In the genomic region with DNA sequence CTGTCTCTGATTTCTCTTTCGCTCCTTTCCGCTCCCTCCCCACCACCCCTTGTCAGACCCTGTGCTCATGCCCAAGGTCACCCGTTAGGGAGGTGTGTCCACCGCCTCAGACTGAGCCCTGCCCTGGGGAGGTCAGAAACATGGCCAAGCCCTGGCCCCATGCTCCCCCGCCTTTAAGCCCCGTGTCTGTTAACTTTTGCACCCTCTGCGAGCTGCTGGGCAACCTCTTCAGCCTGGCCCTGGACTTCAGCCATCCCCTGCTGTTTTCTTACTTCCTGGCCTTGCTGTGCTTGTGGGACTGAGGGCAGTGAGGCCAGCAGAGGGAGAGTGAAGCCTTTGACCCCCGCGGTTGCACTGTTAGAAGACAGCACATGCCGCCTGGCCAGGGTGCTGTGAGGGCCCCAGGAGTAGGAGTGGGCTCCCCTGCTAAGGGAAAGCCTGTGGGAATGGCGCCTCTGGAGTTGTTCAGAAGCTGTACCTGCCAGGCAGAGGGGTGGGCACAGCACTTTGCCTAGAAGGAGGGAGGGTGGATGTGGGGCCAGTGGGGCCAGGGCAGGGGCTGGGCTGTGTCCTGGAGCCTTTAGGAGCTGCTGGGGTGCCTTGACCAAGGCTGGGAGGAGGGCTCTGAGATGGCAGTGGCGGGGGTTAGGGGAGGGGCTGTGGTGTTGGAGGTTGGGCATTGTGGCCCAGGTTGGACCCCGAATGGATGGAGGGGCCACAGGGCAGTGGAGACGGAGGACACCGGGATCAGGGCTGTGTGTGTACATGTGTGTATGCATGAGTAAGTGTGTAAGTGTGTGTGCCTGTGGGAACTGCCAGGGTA, we compare ENCODE assay signal across 1 cellular context.
TF ChIP-seq lines count a peak whose summit lies in the region.

No MANE protein-coding gene starts in this region.

TF ChIP-seq in HepG2, 621 proteins besides CTCF, POLR2A, EP300 and RAD21 (continued from another document and continues in another):
- TF ChIP-seq ELF4 (CRISPR knock-in tag; IDR thresholded peaks at IDR 0.05; ENCODE audit: borderline replicate concordance) = no peak
- peak; percentile 57; the same call in 1 of the 2 replicates for TF ChIP-seq DNMT1 (CRISPR knock-in tag; IDR thresholded peaks at IDR 0.05)
- TF ChIP-seq, protein P1, sequence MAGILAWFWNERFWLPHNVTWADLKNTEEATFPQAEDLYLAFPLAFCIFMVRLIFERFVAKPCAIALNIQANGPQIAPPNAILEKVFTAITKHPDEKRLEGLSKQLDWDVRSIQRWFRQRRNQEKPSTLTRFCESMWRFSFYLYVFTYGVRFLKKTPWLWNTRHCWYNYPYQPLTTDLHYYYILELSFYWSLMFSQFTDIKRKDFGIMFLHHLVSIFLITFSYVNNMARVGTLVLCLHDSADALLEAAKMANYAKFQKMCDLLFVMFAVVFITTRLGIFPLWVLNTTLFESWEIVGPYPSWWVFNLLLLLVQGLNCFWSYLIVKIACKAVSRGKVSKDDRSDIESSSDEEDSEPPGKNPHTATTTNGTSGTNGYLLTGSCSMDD (CRISPR knock-in tag; IDR thresholded peaks at IDR 0.05) = no peak
- TF ChIP-seq KIAA2018 (CRISPR knock-in tag; IDR thresholded peaks at IDR 0.05; ENCODE audit: borderline replicate concordance) = no peak
- peak; percentile 90; the same call in 1 of the 2 replicates for TF ChIP-seq CBFB (CRISPR knock-in tag; IDR thresholded peaks at IDR 0.05)
- TF ChIP-seq EEA1 (CRISPR knock-in tag; IDR thresholded peaks at IDR 0.05; ENCODE audit: borderline replicate concordance) = peak; percentile 74; the same call in 1 of the 2 replicates
- TF ChIP-seq, protein P2, sequence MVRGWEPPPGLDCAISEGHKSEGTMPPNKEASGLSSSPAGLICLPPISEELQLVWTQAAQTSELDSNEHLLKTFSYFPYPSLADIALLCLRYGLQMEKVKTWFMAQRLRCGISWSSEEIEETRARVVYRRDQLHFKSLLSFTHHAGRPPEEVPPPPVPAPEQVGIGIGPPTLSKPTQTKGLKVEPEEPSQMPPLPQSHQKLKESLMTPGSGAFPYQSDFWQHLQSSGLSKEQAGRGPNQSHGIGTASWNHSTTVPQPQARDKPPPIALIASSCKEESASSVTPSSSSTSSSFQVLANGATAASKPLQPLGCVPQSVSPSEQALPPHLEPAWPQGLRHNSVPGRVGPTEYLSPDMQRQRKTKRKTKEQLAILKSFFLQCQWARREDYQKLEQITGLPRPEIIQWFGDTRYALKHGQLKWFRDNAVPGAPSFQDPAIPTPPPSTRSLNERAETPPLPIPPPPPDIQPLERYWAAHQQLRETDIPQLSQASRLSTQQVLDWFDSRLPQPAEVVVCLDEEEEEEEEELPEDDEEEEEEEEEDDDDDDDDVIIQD (CRISPR knock-in tag; IDR thresholded peaks at IDR 0.05; ENCODE audit: low read depth) = 0 out of 2 replicates have a peak, but pooled peaks have one; percentile 80
- TF ChIP-seq NFIC (IDR thresholded peaks at IDR 0.05; ENCODE audit: low read length) = no peak
- TF ChIP-seq FOXP1 (IDR thresholded peaks at IDR 0.05) = no peak
- TF ChIP-seq FOXP1 (CRISPR knock-in tag; IDR thresholded peaks at IDR 0.05) = peak; percentile 83
- TF ChIP-seq ETV5 (CRISPR knock-in tag; IDR thresholded peaks at IDR 0.05; ENCODE audit: borderline replicate concordance) = peak; percentile 91
- no peak for TF ChIP-seq ZUFSP (CRISPR knock-in tag; IDR thresholded peaks at IDR 0.05; ENCODE audit: borderline replicate concordance)
- peak; percentile 86 for TF ChIP-seq SRY (CRISPR knock-in tag; IDR thresholded peaks at IDR 0.05)
- TF ChIP-seq KDM6A (CRISPR knock-in tag; IDR thresholded peaks at IDR 0.05; ENCODE audit: low read depth) = peak; percentile 93
- TF ChIP-seq ZNF652 (CRISPR knock-in tag; IDR thresholded peaks at IDR 0.05; ENCODE audit: borderline replicate concordance, low read depth) = no peak
- peak; percentile 92 for TF ChIP-seq ELF3 (CRISPR knock-in tag; IDR thresholded peaks at IDR 0.05)
- no peak for TF ChIP-seq SALL2 (CRISPR knock-in tag; IDR thresholded peaks at IDR 0.05)
- TF ChIP-seq, protein P3, sequence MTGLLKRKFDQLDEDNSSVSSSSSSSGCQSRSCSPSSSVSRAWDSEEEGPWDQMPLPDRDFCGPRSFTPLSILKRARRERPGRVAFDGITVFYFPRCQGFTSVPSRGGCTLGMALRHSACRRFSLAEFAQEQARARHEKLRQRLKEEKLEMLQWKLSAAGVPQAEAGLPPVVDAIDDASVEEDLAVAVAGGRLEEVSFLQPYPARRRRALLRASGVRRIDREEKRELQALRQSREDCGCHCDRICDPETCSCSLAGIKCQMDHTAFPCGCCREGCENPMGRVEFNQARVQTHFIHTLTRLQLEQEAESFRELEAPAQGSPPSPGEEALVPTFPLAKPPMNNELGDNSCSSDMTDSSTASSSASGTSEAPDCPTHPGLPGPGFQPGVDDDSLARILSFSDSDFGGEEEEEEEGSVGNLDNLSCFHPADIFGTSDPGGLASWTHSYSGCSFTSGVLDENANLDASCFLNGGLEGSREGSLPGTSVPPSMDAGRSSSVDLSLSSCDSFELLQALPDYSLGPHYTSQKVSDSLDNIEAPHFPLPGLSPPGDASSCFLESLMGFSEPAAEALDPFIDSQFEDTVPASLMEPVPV (CRISPR knock-in tag; IDR thresholded peaks at IDR 0.05) = no peak
- no peak for TF ChIP-seq PCBP2 (optimal IDR thresholded peaks at IDR 0.05; ENCODE audit: low read depth, low read length, poor library complexity, severe bottlenecking)
- TF ChIP-seq RBM39 (IDR thresholded peaks at IDR 0.05; ENCODE audit: low read depth, low read length, poor library complexity, severe bottlenecking) = no peak
- no peak for TF ChIP-seq NFYC (CRISPR knock-in tag; IDR thresholded peaks at IDR 0.05)
- TF ChIP-seq SYNCRIP (IDR thresholded peaks at IDR 0.05; ENCODE audit: insufficient read depth, low read depth, low read length) = no peak
- peak; percentile 96 for TF ChIP-seq PATZ1 (CRISPR knock-in tag; IDR thresholded peaks at IDR 0.05)
- peak; percentile 86 for TF ChIP-seq NRL (CRISPR knock-in tag; IDR thresholded peaks at IDR 0.05; ENCODE audit: borderline replicate concordance)
- peak; percentile 99 for TF ChIP-seq ZBTB7B (CRISPR knock-in tag; IDR thresholded peaks at IDR 0.05)
- TF ChIP-seq HNRNPUL1 (IDR thresholded peaks at IDR 0.05; ENCODE audit: low read depth, low read length) = no peak
- TF ChIP-seq SRF (IDR thresholded peaks at IDR 0.05; ENCODE audit: low read depth, low read length) = 0 out of 2 replicates have a peak, but pooled peaks have one; percentile 3
- no peak for TF ChIP-seq FOSL1 (CRISPR knock-in tag; IDR thresholded peaks at IDR 0.05; ENCODE audit: borderline replicate concordance)
- TF ChIP-seq ATF1 (CRISPR knock-in tag; IDR thresholded peaks at IDR 0.05) = no peak
- TF ChIP-seq ZBTB1 (CRISPR knock-in tag; IDR thresholded peaks at IDR 0.05; ENCODE audit: borderline replicate concordance) = no peak
- peak; percentile 88 for TF ChIP-seq ZNF331 (CRISPR knock-in tag; IDR thresholded peaks at IDR 0.05)
- TF ChIP-seq E2F2 (CRISPR knock-in tag; IDR thresholded peaks at IDR 0.05; ENCODE audit: borderline replicate concordance) = no peak
- TF ChIP-seq, protein P4, sequence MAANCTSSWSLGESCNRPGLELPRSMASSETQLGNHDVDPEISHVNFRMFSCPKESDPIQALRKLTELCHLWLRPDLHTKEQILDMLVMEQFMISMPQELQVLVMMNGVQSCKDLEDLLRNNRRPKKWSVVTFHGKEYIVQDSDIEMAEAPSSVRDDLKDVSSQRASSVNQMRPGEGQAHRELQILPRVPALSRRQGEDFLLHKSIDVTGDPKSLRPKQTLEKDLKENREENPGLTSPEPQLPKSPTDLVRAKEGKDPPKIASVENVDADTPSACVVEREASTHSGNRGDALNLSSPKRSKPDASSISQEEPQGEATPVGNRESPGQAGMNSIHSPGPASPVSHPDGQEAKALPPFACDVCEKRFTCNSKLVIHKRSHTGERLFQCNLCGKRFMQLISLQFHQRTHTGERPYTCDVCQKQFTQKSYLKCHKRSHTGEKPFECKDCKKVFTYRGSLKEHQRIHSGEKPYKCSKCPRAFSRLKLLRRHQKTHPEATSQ (CRISPR knock-in tag; IDR thresholded peaks at IDR 0.05; ENCODE audit: borderline replicate concordance) = no peak
- TF ChIP-seq ZNF24 (IDR thresholded peaks at IDR 0.05) = no peak
- peak; percentile 93 for TF ChIP-seq ZNF296 (CRISPR knock-in tag; conservative IDR thresholded peaks at IDR 0.05)
